1 cellular context compared by ENCODE assay signal in the genomic region with DNA sequence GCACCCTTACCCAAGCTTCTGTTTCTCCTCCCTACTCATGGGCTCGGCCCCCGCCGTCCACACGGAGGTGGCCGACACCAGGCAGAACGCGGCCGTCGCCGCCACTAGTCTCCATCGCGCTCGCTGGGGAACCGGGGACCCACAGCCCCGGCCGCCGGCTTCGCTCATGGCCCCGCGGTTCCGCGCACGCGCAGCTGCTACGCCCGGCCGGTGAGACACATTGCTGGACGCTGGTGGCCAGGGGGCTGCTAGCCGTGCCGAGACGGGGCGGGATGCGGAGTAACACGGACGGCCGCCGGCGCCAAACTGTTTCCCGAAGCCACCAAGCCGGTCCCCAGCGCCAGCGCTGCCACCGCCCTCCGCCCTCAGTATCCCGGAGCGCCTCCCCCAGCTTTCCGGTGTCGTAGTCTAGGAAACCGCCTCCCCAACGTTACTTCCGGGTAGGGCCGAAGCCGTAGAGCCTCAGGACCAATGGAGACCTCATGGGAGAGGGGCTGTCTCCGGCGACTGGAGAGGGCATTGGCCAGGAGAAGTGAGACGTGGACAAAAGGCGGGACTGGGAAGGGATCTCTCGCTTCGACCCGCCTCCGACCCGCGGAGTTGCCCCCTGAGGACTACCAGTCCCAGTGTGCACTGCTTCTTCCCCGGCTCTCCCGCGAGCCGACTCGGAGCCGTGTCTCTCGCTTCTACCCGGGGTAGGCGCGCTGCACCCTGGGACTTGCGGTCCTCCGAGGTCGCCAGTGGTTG.
TF ChIP-seq lines count a peak whose summit lies in the region.

A gene with protein sequence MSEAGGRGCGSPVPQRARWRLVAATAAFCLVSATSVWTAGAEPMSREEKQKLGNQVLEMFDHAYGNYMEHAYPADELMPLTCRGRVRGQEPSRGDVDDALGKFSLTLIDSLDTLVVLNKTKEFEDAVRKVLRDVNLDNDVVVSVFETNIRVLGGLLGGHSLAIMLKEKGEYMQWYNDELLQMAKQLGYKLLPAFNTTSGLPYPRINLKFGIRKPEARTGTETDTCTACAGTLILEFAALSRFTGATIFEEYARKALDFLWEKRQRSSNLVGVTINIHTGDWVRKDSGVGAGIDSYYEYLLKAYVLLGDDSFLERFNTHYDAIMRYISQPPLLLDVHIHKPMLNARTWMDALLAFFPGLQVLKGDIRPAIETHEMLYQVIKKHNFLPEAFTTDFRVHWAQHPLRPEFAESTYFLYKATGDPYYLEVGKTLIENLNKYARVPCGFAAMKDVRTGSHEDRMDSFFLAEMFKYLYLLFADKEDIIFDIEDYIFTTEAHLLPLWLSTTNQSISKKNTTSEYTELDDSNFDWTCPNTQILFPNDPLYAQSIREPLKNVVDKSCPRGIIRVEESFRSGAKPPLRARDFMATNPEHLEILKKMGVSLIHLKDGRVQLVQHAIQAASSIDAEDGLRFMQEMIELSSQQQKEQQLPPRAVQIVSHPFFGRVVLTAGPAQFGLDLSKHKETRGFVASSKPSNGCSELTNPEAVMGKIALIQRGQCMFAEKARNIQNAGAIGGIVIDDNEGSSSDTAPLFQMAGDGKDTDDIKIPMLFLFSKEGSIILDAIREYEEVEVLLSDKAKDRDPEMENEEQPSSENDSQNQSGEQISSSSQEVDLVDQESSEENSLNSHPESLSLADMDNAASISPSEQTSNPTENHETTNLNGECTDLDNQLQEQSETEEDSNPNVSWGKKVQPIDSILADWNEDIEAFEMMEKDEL (minus strand): TSS at position 380 of the 747 bp plus-strand sequence. CDS start 212 bp downstream, at position 168.

TF ChIP-seq in K562, 482 proteins besides CTCF, POLR2A, EP300 and RAD21 (continued from another document):
- TF ChIP-seq, protein P1, sequence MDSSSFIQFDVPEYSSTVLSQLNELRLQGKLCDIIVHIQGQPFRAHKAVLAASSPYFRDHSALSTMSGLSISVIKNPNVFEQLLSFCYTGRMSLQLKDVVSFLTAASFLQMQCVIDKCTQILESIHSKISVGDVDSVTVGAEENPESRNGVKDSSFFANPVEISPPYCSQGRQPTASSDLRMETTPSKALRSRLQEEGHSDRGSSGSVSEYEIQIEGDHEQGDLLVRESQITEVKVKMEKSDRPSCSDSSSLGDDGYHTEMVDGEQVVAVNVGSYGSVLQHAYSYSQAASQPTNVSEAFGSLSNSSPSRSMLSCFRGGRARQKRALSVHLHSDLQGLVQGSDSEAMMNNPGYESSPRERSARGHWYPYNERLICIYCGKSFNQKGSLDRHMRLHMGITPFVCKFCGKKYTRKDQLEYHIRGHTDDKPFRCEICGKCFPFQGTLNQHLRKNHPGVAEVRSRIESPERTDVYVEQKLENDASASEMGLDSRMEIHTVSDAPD (CRISPR knock-in tag; IDR thresholded peaks at IDR 0.05) = no peak
- TF ChIP-seq, protein P2, sequence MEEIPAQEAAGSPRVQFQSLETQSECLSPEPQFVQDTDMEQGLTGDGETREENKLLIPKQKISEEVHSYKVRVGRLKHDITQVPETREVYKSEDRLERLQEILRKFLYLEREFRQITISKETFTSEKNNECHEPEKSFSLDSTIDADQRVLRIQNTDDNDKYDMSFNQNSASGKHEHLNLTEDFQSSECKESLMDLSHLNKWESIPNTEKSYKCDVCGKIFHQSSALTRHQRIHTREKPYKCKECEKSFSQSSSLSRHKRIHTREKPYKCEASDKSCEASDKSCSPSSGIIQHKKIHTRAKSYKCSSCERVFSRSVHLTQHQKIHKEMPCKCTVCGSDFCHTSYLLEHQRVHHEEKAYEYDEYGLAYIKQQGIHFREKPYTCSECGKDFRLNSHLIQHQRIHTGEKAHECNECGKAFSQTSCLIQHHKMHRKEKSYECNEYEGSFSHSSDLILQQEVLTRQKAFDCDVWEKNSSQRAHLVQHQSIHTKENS (CRISPR knock-in tag; IDR thresholded peaks at IDR 0.05) = no peak
- TF ChIP-seq RBM15 (IDR thresholded peaks at IDR 0.05; ENCODE audit: insufficient read depth, low read length) (no peak), ZNF780A (CRISPR knock-in tag; IDR thresholded peaks at IDR 0.05) (no peak), ZBED1 (IDR thresholded peaks at IDR 0.05) (no peak), ZNF41 (CRISPR knock-in tag; conservative IDR thresholded peaks at IDR 0.05) (no peak), CBX3 (IDR thresholded peaks at IDR 0.05; ENCODE audit: borderline replicate concordance in 1 of 2, low read length in 2 of 2) (no peak), TCF7L2 (IDR thresholded peaks at IDR 0.05; ENCODE audit: low read depth, low read length) (no peak), ZNF311 (CRISPR knock-in tag; IDR thresholded peaks at IDR 0.05) (no peak), YY1 (IDR thresholded peaks at IDR 0.05; ENCODE audit: borderline replicate concordance in 1 of 3, control insufficient read depth in 1 of 3, extremely low read depth in 1 of 3, insufficient read depth in 3 of 3, insufficient read length in 1 of 3, insufficient replicate concordance in 2 of 3, low read depth in 1 of 3, low read length in 2 of 3) (peak; percentile 14 to 79 (median 51)), TCF7 (IDR thresholded peaks at IDR 0.05; ENCODE audit: borderline replicate concordance) (peak; percentile 4; the same call in 1 of the 2 replicates), SLC30A9 (CRISPR knock-in tag; IDR thresholded peaks at IDR 0.05) (no peak), ZNF184 (CRISPR knock-in tag; IDR thresholded peaks at IDR 0.05) (no peak), ZNF175 (CRISPR knock-in tag; IDR thresholded peaks at IDR 0.05; ENCODE audit: low read depth) (0 out of 2 replicates have a peak, but pooled peaks have one; percentile 5), NCOA6 (IDR thresholded peaks at IDR 0.05) (peak; percentile 69), MCM5 (IDR thresholded peaks at IDR 0.05; ENCODE audit: low read depth) (no peak), WHSC1 (IDR thresholded peaks at IDR 0.05; ENCODE audit: low read length) (no peak), TCFL5 (CRISPR knock-in tag; conservative IDR thresholded peaks at IDR 0.05) (no peak), ZNF133 (CRISPR knock-in tag; IDR thresholded peaks at IDR 0.05) (no peak), KHSRP (IDR thresholded peaks at IDR 0.05) (no peak), ZNF143 (CRISPR knock-in tag; IDR thresholded peaks at IDR 0.05) (peak; percentile 95), BRD9 (IDR thresholded peaks at IDR 0.05; ENCODE audit: low read depth, partially characterized antibody) (no peak), ILK (tag; IDR thresholded peaks at IDR 0.05; ENCODE audit: borderline replicate concordance, low read depth) (no peak), ZNF586 (CRISPR knock-in tag; conservative IDR thresholded peaks at IDR 0.05) (no peak), CCNT2 (IDR thresholded peaks at IDR 0.05; ENCODE audit: borderline replicate concordance, extremely low read depth, insufficient read length, low read depth, low read length) (peak; percentile 40)
- TF ChIP-seq, protein P3, sequence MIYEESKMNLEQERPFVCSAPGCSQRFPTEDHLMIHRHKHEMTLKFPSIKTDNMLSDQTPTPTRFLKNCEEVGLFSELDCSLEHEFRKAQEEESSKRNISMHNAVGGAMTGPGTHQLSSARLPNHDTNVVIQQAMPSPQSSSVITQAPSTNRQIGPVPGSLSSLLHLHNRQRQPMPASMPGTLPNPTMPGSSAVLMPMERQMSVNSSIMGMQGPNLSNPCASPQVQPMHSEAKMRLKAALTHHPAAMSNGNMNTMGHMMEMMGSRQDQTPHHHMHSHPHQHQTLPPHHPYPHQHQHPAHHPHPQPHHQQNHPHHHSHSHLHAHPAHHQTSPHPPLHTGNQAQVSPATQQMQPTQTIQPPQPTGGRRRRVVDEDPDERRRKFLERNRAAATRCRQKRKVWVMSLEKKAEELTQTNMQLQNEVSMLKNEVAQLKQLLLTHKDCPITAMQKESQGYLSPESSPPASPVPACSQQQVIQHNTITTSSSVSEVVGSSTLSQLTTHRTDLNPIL (CRISPR knock-in tag; IDR thresholded peaks at IDR 0.05) = no peak
- TF ChIP-seq, protein P4, sequence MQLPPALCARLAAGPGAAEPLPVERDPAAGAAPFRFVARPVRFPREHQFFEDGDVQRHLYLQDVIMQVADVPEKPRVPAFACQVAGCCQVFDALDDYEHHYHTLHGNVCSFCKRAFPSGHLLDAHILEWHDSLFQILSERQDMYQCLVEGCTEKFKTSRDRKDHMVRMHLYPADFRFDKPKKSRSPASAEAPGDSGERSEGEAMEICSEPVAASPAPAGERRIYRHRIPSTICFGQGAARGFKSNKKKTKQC (CRISPR knock-in tag; IDR thresholded peaks at IDR 0.05) = no peak
- TF ChIP-seq, protein P5, sequence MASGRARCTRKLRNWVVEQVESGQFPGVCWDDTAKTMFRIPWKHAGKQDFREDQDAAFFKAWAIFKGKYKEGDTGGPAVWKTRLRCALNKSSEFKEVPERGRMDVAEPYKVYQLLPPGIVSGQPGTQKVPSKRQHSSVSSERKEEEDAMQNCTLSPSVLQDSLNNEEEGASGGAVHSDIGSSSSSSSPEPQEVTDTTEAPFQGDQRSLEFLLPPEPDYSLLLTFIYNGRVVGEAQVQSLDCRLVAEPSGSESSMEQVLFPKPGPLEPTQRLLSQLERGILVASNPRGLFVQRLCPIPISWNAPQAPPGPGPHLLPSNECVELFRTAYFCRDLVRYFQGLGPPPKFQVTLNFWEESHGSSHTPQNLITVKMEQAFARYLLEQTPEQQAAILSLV (tag; IDR thresholded peaks at IDR 0.05) = no peak
- TF ChIP-seq, protein P6, sequence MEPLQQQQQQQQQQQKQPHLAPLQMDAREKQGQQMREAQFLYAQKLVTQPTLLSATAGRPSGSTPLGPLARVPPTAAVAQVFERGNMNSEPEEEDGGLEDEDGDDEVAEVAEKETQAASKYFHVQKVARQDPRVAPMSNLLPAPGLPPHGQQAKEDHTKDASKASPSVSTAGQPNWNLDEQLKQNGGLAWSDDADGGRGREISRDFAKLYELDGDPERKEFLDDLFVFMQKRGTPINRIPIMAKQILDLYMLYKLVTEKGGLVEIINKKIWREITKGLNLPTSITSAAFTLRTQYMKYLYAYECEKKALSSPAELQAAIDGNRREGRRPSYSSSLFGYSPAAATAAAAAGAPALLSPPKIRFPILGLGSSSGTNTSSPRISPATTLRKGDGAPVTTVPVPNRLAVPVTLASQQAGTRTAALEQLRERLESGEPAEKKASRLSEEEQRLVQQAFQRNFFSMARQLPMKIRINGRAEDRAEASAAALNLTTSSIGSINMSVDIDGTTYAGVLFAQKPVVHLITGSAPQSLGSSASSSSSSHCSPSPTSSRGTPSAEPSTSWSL (CRISPR knock-in tag; IDR thresholded peaks at IDR 0.05; ENCODE audit: borderline replicate concordance) = no peak
- TF ChIP-seq, protein P7, sequence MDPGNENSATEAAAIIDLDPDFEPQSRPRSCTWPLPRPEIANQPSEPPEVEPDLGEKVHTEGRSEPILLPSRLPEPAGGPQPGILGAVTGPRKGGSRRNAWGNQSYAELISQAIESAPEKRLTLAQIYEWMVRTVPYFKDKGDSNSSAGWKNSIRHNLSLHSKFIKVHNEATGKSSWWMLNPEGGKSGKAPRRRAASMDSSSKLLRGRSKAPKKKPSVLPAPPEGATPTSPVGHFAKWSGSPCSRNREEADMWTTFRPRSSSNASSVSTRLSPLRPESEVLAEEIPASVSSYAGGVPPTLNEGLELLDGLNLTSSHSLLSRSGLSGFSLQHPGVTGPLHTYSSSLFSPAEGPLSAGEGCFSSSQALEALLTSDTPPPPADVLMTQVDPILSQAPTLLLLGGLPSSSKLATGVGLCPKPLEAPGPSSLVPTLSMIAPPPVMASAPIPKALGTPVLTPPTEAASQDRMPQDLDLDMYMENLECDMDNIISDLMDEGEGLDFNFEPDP (CRISPR knock-in tag; IDR thresholded peaks at IDR 0.05) = no peak
- TF ChIP-seq, protein P8, sequence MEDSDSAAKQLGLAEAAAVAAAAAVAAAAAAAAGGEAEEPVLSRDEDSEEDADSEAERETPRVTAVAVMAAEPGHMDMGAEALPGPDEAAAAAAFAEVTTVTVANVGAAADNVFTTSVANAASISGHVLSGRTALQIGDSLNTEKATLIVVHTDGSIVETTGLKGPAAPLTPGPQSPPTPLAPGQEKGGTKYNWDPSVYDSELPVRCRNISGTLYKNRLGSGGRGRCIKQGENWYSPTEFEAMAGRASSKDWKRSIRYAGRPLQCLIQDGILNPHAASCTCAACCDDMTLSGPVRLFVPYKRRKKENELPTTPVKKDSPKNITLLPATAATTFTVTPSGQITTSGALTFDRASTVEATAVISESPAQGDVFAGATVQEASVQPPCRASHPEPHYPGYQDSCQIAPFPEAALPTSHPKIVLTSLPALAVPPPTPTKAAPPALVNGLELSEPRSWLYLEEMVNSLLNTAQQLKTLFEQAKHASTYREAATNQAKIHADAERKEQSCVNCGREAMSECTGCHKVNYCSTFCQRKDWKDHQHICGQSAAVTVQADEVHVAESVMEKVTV (CRISPR knock-in tag; IDR thresholded peaks at IDR 0.05) = no peak
- TF ChIP-seq, protein P9, sequence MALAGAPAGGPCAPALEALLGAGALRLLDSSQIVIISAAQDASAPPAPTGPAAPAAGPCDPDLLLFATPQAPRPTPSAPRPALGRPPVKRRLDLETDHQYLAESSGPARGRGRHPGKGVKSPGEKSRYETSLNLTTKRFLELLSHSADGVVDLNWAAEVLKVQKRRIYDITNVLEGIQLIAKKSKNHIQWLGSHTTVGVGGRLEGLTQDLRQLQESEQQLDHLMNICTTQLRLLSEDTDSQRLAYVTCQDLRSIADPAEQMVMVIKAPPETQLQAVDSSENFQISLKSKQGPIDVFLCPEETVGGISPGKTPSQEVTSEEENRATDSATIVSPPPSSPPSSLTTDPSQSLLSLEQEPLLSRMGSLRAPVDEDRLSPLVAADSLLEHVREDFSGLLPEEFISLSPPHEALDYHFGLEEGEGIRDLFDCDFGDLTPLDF (CRISPR knock-in tag; IDR thresholded peaks at IDR 0.05) = 0 out of 2 replicates have a peak, but pooled peaks have one; percentile 35
